ENCODE assay signal across 10 cellular contexts in genomic region chr11:69704508-69705245, GRCh38. TPM values are rescaled to one million over a fixed set of nuclear protein-coding genes. Genes with fewer than 3 reads are reported as not detected.
DNase-seq lines count a peak whose midpoint lies in the region; ATAC-seq, FAIRE-seq and TF ChIP-seq lines count a peak whose summit lies in the region.
"Had no signal": no experiment of that assay in that cellular context is flagged by ENCODE, and none has a peak within 500 bp of the region (broad histone marks: within the 10 kb centered on the region; RNA-seq: fewer than 3 reads in every experiment).

No MANE protein-coding gene starts in this region.

- POLR2A ChIA-PET in CD4-positive, alpha-beta T cell (lab: Charles Lee): no interaction called here

- WGBS in HUES64: 2% methylated on average over 62 of the region's 62 CpGs

- no peak for DNase-seq in CD4-positive, alpha-beta T cell
- DNase-seq in activated naive CD8-positive, alpha-beta T cell treated with anti-CD3 and anti-CD28 coated beads, Interleukin-2, amount 50 U/mL, for 24 hours: peak; percentile 32
- DNase-seq in kidney (no peak), GM19240 (ENCODE audit: insufficient read length, low spot score) (no peak)

- H3K9me3 ChIP-seq in CD4-positive, alpha-beta T cell (ENCODE audit: control insufficient read depth, low read length): no peaks in the 10 kb centered on the region
- H3K9me3 ChIP-seq in HUES64 (ENCODE audit: insufficient read depth, low read depth, low read length): no peaks in the 10 kb centered on the region
- H3K9me3 ChIP-seq in kidney (ENCODE audit: control insufficient read depth in 1 of 2, low read length in 2 of 2): no peaks in the 10 kb centered on the region

- H3K36me3 ChIP-seq in HUES64 (ENCODE audit: insufficient read depth, low read length) (no peaks in the 10 kb centered on the region), kidney (ENCODE audit: control insufficient read depth in 1 of 2, insufficient read depth in 2 of 2, low read length in 2 of 2) (no peaks in the 10 kb centered on the region)

- H3K27me3 Mint-ChIP-seq in CD4-positive, alpha-beta T cell: peaks cover 60% of the 10 kb centered on the region
- peaks cover 58% of the 10 kb centered on the region for H3K27me3 Mint-ChIP-seq in activated naive CD8-positive, alpha-beta T cell treated with anti-CD3 and anti-CD28 coated beads, Interleukin-2, amount 50 U/mL, for 24 hours

- H3K4me1 Mint-ChIP-seq in CD4-positive, alpha-beta T cell (ENCODE audit: low read depth): peaks cover 5% of the 10 kb centered on the region
- peaks cover 7% of the 10 kb centered on the region for H3K4me1 Mint-ChIP-seq in activated naive CD8-positive, alpha-beta T cell treated with anti-CD3 and anti-CD28 coated beads, Interleukin-2, amount 50 U/mL, for 24 hours

- CTCF ChIA-PET in CD4-positive, alpha-beta T cell (lab: Charles Lee): no interaction called here

- H3K4me1 ChIP-seq in HUES64 (ENCODE audit: insufficient read depth, low read length): peaks cover 47% of the 10 kb centered on the region
- H3K4me1 ChIP-seq in kidney (ENCODE audit: control insufficient read depth in 1 of 2, insufficient read depth in 1 of 2, low read depth in 1 of 2, low read length in 2 of 2): peaks cover 0 to 3% of the 10 kb centered on the region in 2 donors

- peak overlapping the region; percentile 49 for H3K9ac ChIP-seq in HUES64 (ENCODE audit: low read depth, low read length)
- no peak overlapping the region for H3K9ac ChIP-seq in kidney (ENCODE audit: low read length in 2 of 2)

- H3K36me3 Mint-ChIP-seq in CD4-positive, alpha-beta T cell (ENCODE audit: low read depth): no peaks in the 10 kb centered on the region
- H3K36me3 Mint-ChIP-seq in activated naive CD8-positive, alpha-beta T cell treated with anti-CD3 and anti-CD28 coated beads, Interleukin-2, amount 50 U/mL, for 24 hours (ENCODE audit: low read depth): no peaks in the 10 kb centered on the region

- FAIRE-seq in kidney (lab: Jason Lieb, UNC): no peak

- no peak overlapping the region for H3K27ac ChIP-seq in CD4-positive, alpha-beta T cell (ENCODE audit: low read depth, low read length)
- H3K27ac ChIP-seq in HUES64 (ENCODE audit: low read depth, low read length) (peak overlapping the region; percentile 84; the same call in 1 of the 2 replicates), kidney (ENCODE audit: low read depth in 2 of 2, low read length in 2 of 2) (no peak overlapping the region)

- peak; percentile 34 for ATAC-seq in CD4-positive, alpha-beta T cell (ENCODE audit: poor library complexity)
- ATAC-seq in activated naive CD8-positive, alpha-beta T cell treated with anti-CD3 and anti-CD28 coated beads, Interleukin-2, amount 50 U/mL, for 24 hours: no peak
- ATAC-seq in GM21447 (IDR thresholded peaks at IDR 0.05; ENCODE audit: unreplicated experiment) (no peak), HG03439 (IDR thresholded peaks at IDR 0.05; ENCODE audit: unreplicated experiment) (no peak), HG02852 (IDR thresholded peaks at IDR 0.05; ENCODE audit: unreplicated experiment) (no peak)

- H3K4me3 Mint-ChIP-seq in CD4-positive, alpha-beta T cell: peak overlapping the region; percentile 66
- no peak overlapping the region for H3K4me3 Mint-ChIP-seq in activated naive CD8-positive, alpha-beta T cell treated with anti-CD3 and anti-CD28 coated beads, Interleukin-2, amount 50 U/mL, for 24 hours

- no peak for TF ChIP-seq CTCF in CD4-positive, alpha-beta T cell (IDR thresholded peaks at IDR 0.05)
- peak; percentile 29 for TF ChIP-seq CTCF in kidney (IDR thresholded peaks at IDR 0.05; ENCODE audit: borderline replicate concordance, extremely low read depth, insufficient read depth)

- intact Hi-C loops in CD4-positive, alpha-beta T cell (cut with DNase I, micrococcal nuclease): loop anchor here in 1 of 2 experiments (5.0 kb wide), 1 partner anchor 183 kb away; no protein-coding TSS in a partner anchor
- intact Hi-C loops in kidney (cut with DNase I): no loop called here

- H3K27me3 ChIP-seq in CD4-positive, alpha-beta T cell (ENCODE audit: control insufficient read depth, insufficient read depth, low read length): peaks cover 66% of the 10 kb centered on the region
- peaks cover 58% of the 10 kb centered on the region for H3K27me3 ChIP-seq in HUES64 (ENCODE audit: insufficient read depth, low read length)

- no peaks in the 10 kb centered on the region for H3K9me3 Mint-ChIP-seq in CD4-positive, alpha-beta T cell
- H3K9me3 Mint-ChIP-seq in activated naive CD8-positive, alpha-beta T cell treated with anti-CD3 and anti-CD28 coated beads, Interleukin-2, amount 50 U/mL, for 24 hours: no peaks in the 10 kb centered on the region

- H3K27ac Mint-ChIP-seq in CD4-positive, alpha-beta T cell: no peak overlapping the region
- H3K27ac Mint-ChIP-seq in activated naive CD8-positive, alpha-beta T cell treated with anti-CD3 and anti-CD28 coated beads, Interleukin-2, amount 50 U/mL, for 24 hours: no peak overlapping the region

- H3K4me3 ChIP-seq in HUES64 (ENCODE audit: low read length) (peak overlapping the region; percentile 63), kidney (ENCODE audit: low read length in 2 of 2) (no peak overlapping the region)

RNA-seq across cellular contexts. Expression of gene FGF19, which starts 0.9 kb away (rescaled TPM):
- not detected for total RNA-seq in CD4-positive, alpha-beta T cell
- 11.6 TPM for polyA plus RNA-seq in HUES64 (2013, experiment 1 of 2)
- 12.9 TPM for polyA plus RNA-seq in HUES64 (2013, experiment 2 of 2)
- total RNA-seq in kidney: not detected
- not detected for polyA plus RNA-seq in kidney (ENCODE audit: insufficient read depth, low read depth, low replicate concordance)
- total RNA-seq: subcutaneous adipose tissue had no signal
- polyA plus RNA-seq: esophagus had no signal

RNA-seq across cellular contexts. Expression of gene LTO1, which starts 29.5 kb away (rescaled TPM):
- total RNA-seq in CD4-positive, alpha-beta T cell: 10 to 100 TPM; 33.5 to 35.5 TPM
- 10.7 TPM for polyA plus RNA-seq in HUES64 (2013, experiment 1 of 2)
- polyA plus RNA-seq in HUES64 (2013, experiment 2 of 2): 13.1 TPM
- total RNA-seq in kidney: 21.9 TPM
- polyA plus RNA-seq in kidney (ENCODE audit: insufficient read depth, low read depth, low replicate concordance): 14.6 TPM
